In the genomic region with DNA sequence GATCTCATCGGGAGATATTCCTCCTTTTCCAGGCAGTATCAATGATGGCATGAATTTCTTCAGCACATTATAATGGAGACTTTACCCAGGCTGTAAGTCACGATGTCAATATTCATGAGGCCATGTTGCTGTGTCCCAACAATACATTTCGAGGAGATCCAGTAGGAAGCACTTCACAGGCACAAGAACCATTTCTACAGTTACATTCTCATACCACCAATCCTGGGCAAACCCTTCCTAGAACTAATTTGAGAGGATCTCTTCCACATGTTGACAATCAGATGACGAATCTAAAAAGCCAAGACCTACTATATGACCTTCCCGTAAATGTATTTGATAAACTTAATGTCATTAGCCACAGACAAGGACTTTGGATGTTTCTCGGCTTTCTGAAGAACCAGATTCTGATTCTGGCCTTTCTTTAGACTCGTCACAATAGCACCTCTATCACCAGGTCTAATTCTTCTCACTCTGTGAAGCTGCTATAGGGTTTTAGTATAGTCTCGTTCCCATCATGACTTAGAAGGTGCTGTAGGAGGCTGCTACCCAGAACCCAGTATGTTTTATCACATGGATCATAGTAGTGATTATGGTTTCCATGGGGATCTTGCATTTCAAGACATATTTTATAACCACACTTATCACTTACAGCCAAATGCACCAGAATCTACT, we compare ENCODE assay signal across 11 cellular contexts. TPM values are rescaled to one million over a fixed set of nuclear protein-coding genes. Genes with fewer than 3 reads are reported as not detected.
A peak's percentile ranks its signal among the peaks of the same experiment; 100 is the strongest.
DNase-seq lines count a peak whose midpoint lies in the region; FAIRE-seq and TF ChIP-seq lines count a peak whose summit lies in the region.
"Had no signal": no experiment of that assay in that cellular context is flagged by ENCODE, and none has a peak within 500 bp of the region (broad histone marks: within the 10 kb centered on the region; RNA-seq: fewer than 3 reads in every experiment).

No MANE protein-coding gene starts in this region.

- TF ChIP-seq POLR2A in endothelial cell of umbilical vein (IDR thresholded peaks at IDR 0.05; ENCODE audit: low read depth, low read length) = no peak

- H3K36me3 ChIP-seq in endothelial cell of umbilical vein (ENCODE audit: control insufficient read depth in 2 of 2, extremely low read depth in 1 of 2, insufficient read depth in 2 of 2, low read length in 2 of 2) = no peaks in the 10 kb centered on the region

- peak overlapping the region; percentile 0 for H3K27ac ChIP-seq in endothelial cell of umbilical vein (ENCODE audit: insufficient read depth, low read depth, low read length)
- H3K27ac ChIP-seq: foreskin keratinocyte had no signal

- no peak for FAIRE-seq in endothelial cell of umbilical vein (lab: Jason Lieb, UNC)
- FAIRE-seq in HTR-8/SVneo (lab: Jason Lieb, UNC) = no peak
- FAIRE-seq: TTC549 had no signal

- dilution Hi-C loops in endothelial cell of umbilical vein (cut with MboI; ENCODE audit: extremely low pct_ligation_motif_present, low sequenced_read_pairs) = no loop called here

- TF ChIP-seq CTCF in endothelial cell of umbilical vein (IDR thresholded peaks at IDR 0.05; ENCODE audit: extremely low read depth in 1 of 2, insufficient read depth in 1 of 2, low read depth in 1 of 2, low read length in 2 of 2) = no peak

- peak overlapping the region; percentile 67 for H3K9ac ChIP-seq in endothelial cell of umbilical vein (replicated peaks; ENCODE audit: extremely low read depth, insufficient read depth, low read length)

- H2AFZ ChIP-seq in endothelial cell of umbilical vein (ENCODE audit: low read depth, low read length) = peak overlapping the region; percentile 94

- peak overlapping the region; percentile 80 for H3K4me3 Mint-ChIP-seq in T-helper 1 cell treated with Interleukin-12 subunit alpha and Interleukin-12 subunit beta and Interleukin-4 antibody, amounts not matched to agents 30 μg/mL and 1 μg/mL, for 36 hours

- peaks cover 0 to 2% of the 10 kb centered on the region in 2 experiments for H3K27me3 ChIP-seq in endothelial cell of umbilical vein (ENCODE audit: control insufficient read depth in 2 of 2, insufficient read depth in 2 of 2, low read length in 2 of 2)
- H3K27me3 ChIP-seq: foreskin keratinocyte had no signal

- CTCF ChIA-PET in endothelial cell of umbilical vein (lab: Charles Lee) = interaction anchor here (1.3 to 5.7 kb wide), 3 partner anchors 11 to 1374 kb away, joined by 3 to 42 read pairs (median 5); no protein-coding TSS in a partner anchor

- H3K4me3 ChIP-seq in endothelial cell of umbilical vein (replicated peaks in 1 of 3; ENCODE audit: insufficient read depth in 1 of 3, low read depth in 1 of 3, low read length in 3 of 3) (peak overlapping the region in 1 of 3 experiments; percentile 51), skeletal muscle cell (ENCODE audit: low read depth, low read length) (peak overlapping the region; percentile 63)

- DNase-seq in T-helper 1 cell = no peak
- DNase-seq in RKO (ENCODE audit: low spot score) = peak; percentile 9
- no peak for DNase-seq in endothelial cell of umbilical vein (ENCODE audit: low read depth, low spot score)
- DNase-seq in skeletal muscle cell (ENCODE audit: low read depth) = no peak
- no peak for DNase-seq in HTR-8/SVneo (ENCODE audit: insufficient read length, low spot score)
- no peak for DNase-seq in COLO668 (lab: John Stamatoyannopoulos, UW; ENCODE audit: unreplicated experiment)
- DNase-seq in GF-D8 (lab: John Stamatoyannopoulos, UW) = no peak
- DNase-seq: AML-193 had no signal

- peaks cover 2% of the 10 kb centered on the region for H3K4me1 ChIP-seq in endothelial cell of umbilical vein (ENCODE audit: control insufficient read depth, extremely low read depth, insufficient read depth, low read length)
- H3K4me1 ChIP-seq: foreskin keratinocyte had no signal

- POLR2A ChIA-PET in endothelial cell of umbilical vein (lab: Charles Lee) = no interaction called here

- no TSS peak for BruUV-seq in endothelial cell of umbilical vein (replicated peaks; lab: Mats Ljungman, UMichigan)

- peaks cover 6% of the 10 kb centered on the region for H3K27me3 Mint-ChIP-seq in T-helper 1 cell treated with Interleukin-12 subunit alpha and Interleukin-12 subunit beta and Interleukin-4 antibody, amounts not matched to agents 30 μg/mL and 1 μg/mL, for 36 hours (ENCODE audit: low read depth)

- no peaks in the 10 kb centered on the region for H4K20me1 ChIP-seq in endothelial cell of umbilical vein (replicated peaks; ENCODE audit: control insufficient read depth, extremely low read depth, insufficient read depth, low read length)

- H3K4me1 Mint-ChIP-seq in T-helper 1 cell treated with Interleukin-12 subunit alpha and Interleukin-12 subunit beta and Interleukin-4 antibody, amounts not matched to agents 30 μg/mL and 1 μg/mL, for 36 hours (ENCODE audit: low read depth) = peaks cover 15% of the 10 kb centered on the region

- H3K36me3 Mint-ChIP-seq in T-helper 1 cell treated with Interleukin-12 subunit alpha and Interleukin-12 subunit beta and Interleukin-4 antibody, amounts not matched to agents 30 μg/mL and 1 μg/mL, for 36 hours (ENCODE audit: low read depth) = peaks cover 28% of the 10 kb centered on the region

- H3K27ac Mint-ChIP-seq in T-helper 1 cell treated with Interleukin-12 subunit alpha and Interleukin-12 subunit beta and Interleukin-4 antibody, amounts not matched to agents 30 μg/mL and 1 μg/mL, for 36 hours = no peak overlapping the region

- peak overlapping the region; percentile 37 for H3K4me2 ChIP-seq in endothelial cell of umbilical vein (ENCODE audit: insufficient read depth, low read length)

- intact Hi-C loops in endothelial cell of umbilical vein (cut with micrococcal nuclease) = loop anchor here (1.0 kb wide), 1 partner anchor 41 kb away; a partner anchor contains a TSS

- no peaks in the 10 kb centered on the region for H3K79me2 ChIP-seq in endothelial cell of umbilical vein (ENCODE audit: control insufficient read depth, insufficient read depth, low read length)

- peaks cover 29% of the 10 kb centered on the region for H3K9me3 Mint-ChIP-seq in T-helper 1 cell treated with Interleukin-12 subunit alpha and Interleukin-12 subunit beta and Interleukin-4 antibody, amounts not matched to agents 30 μg/mL and 1 μg/mL, for 36 hours

- no peaks in the 10 kb centered on the region for H3K9me1 ChIP-seq in endothelial cell of umbilical vein (replicated peaks; ENCODE audit: control insufficient read depth, extremely low read depth, insufficient read depth, low read length)

- H3K9me3 ChIP-seq in endothelial cell of umbilical vein (replicated peaks; ENCODE audit: control insufficient read depth, insufficient read depth, low read length) = no peaks in the 10 kb centered on the region

TF ChIP-seq in endothelial cell of umbilical vein, 7 proteins besides CTCF, POLR2A, EP300 and RAD21:
- TF ChIP-seq POLR2AphosphoS5 (IDR thresholded peaks at IDR 0.05; ENCODE audit: insufficient read depth, low read depth, low read length) (no peak), MYC (IDR thresholded peaks at IDR 0.05; ENCODE audit: low read depth, low read length) (no peak), GATA2 (IDR thresholded peaks at IDR 0.05; ENCODE audit: insufficient read depth, insufficient read length, low read depth, low read length) (no peak), EZH2 (IDR thresholded peaks at IDR 0.05; ENCODE audit: borderline replicate concordance, low read depth, low read length, severe bottlenecking) (no peak), FOS (IDR thresholded peaks at IDR 0.05; ENCODE audit: borderline replicate concordance, insufficient read depth, low read length) (no peak), JUN (IDR thresholded peaks at IDR 0.05; ENCODE audit: borderline replicate concordance, insufficient read depth, insufficient read length, low read depth) (no peak)
- TF ChIP-seq, protein P1, sequence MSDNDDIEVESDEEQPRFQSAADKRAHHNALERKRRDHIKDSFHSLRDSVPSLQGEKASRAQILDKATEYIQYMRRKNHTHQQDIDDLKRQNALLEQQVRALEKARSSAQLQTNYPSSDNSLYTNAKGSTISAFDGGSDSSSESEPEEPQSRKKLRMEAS (IDR thresholded peaks at IDR 0.05; ENCODE audit: insufficient read depth, insufficient read length) = no peak
TF ChIP-seq in endothelial cell of umbilical vein: peak in this region for 0.

RNA-seq across cellular contexts. Expression of a gene that starts 40.2 kb away (rescaled TPM):
- 8.5 and 11.1 TPM in 2 replicates for total RNA-seq in endothelial cell of umbilical vein
- polyA plus RNA-seq in endothelial cell of umbilical vein = 1.6 and 2.4 TPM in 2 replicates
- polyA plus RNA-seq in endothelial cell of umbilical vein (2011; cell fraction: cytosol; rRNA removed) = 3.5 and 3.8 TPM in 2 replicates
- polyA plus RNA-seq in endothelial cell of umbilical vein (2011; cell fraction: nucleus; rRNA removed) = 1.7 and 2.8 TPM in 2 replicates
- 8.7 and 10.6 TPM in 2 replicates for polyA plus RNA-seq in endothelial cell of umbilical vein (2012)
- polyA minus RNA-seq in endothelial cell of umbilical vein = 3.9 and 4.1 TPM in 2 replicates
- 4.5 TPM for polyA minus RNA-seq in endothelial cell of umbilical vein (2011; cell fraction: cytosol; rRNA and poly(A)+ RNA removed)
- 3.2 and 3.3 TPM in 2 replicates for polyA minus RNA-seq in endothelial cell of umbilical vein (2011; cell fraction: nucleus; rRNA and poly(A)+ RNA removed)

RNA-seq across cellular contexts. Expression of a gene that starts 42.6 kb away (rescaled TPM):
- total RNA-seq in endothelial cell of umbilical vein = not detected in 2 replicates
- 0.02 TPM in 1 of 2 replicates, not detected in the other for polyA plus RNA-seq in endothelial cell of umbilical vein
- polyA plus RNA-seq in endothelial cell of umbilical vein (2011; cell fraction: cytosol; rRNA removed) = 0.01 TPM in 1 of 2 replicates, not detected in the other
- polyA plus RNA-seq in endothelial cell of umbilical vein (2011; cell fraction: nucleus; rRNA removed) = 0.07 and 0.10 TPM in 2 replicates
- not detected in 2 replicates for polyA plus RNA-seq in endothelial cell of umbilical vein (2012)
- polyA minus RNA-seq in endothelial cell of umbilical vein = 0.53 TPM in 1 of 2 replicates, not detected in the other
- polyA minus RNA-seq in endothelial cell of umbilical vein (2011; cell fraction: cytosol; rRNA and poly(A)+ RNA removed) = 2.2 TPM
- 0.53 TPM in 1 of 2 replicates, not detected in the other for polyA minus RNA-seq in endothelial cell of umbilical vein (2011; cell fraction: nucleus; rRNA and poly(A)+ RNA removed)
- polyA plus RNA-seq: foreskin keratinocyte had no signal
